ENCODE assay signal across 23 cellular contexts in genomic region chr5:85709728-85710127, GRCh38.
DNase-seq lines count a peak whose midpoint lies in the region; ATAC-seq, FAIRE-seq and TF ChIP-seq lines count a peak whose summit lies in the region.
"Had no signal": no experiment of that assay in that cellular context is flagged by ENCODE, and none has a peak within 500 bp of the region (broad histone marks: within the 10 kb centered on the region; RNA-seq: fewer than 3 reads in every experiment).

No MANE protein-coding gene starts in this region.

- H2BK15ac ChIP-seq in H1 (ENCODE audit: low read length), result no peak overlapping the region

- TF ChIP-seq EP300 in H1 (IDR thresholded peaks at IDR 0.05; ENCODE audit: borderline replicate concordance in 1 of 2, low read depth in 2 of 2, low read length in 2 of 2), result no peak

- no peak overlapping the region for H3K18ac ChIP-seq in H1 (ENCODE audit: extremely low read depth, low read length)

- H3K23ac ChIP-seq in H1 (ENCODE audit: insufficient read length), result no peak overlapping the region

- DNase-seq in NOMO-1 treated with DMSO at 0.1 percent for 48 hours (lab: John Stamatoyannopoulos, UW; ENCODE audit: unreplicated experiment) (peak; percentile 13), NOMO-1 treated with dmso at 0.1 percent for 144 hours (lab: John Stamatoyannopoulos, UW; ENCODE audit: unreplicated experiment) (no peak), SK-N-MC (ENCODE audit: low read depth, low spot score) (peak; percentile 3), H1 (ENCODE audit: low read depth in 1 of 2, low spot score in 2 of 2) (no peak), NCI-H2196 treated with DMSO at 0.1 percent for 48 hours (lab: John Stamatoyannopoulos, UW; ENCODE audit: unreplicated experiment) (no peak)
- DNase-seq: ACHN; AML-193; BE2C; CD4-positive, alpha-beta T cell; CD8-positive, alpha-beta memory T cell; DMS 273 treated with DMSO at 0.1 percent for 48 hours; DMS79; EL; GDM1; GOT3; H7; HCEC 1CT had no signal

- H3K4me1 ChIP-seq in H1 (replicated peaks in 1 of 4; ENCODE audit: control insufficient read depth in 3 of 4, insufficient read depth in 4 of 4, low read length in 3 of 4), result no peaks in the 10 kb centered on the region
- H3K4me1 ChIP-seq: BE2C; BLaER1 treated with 17β-estradiol and CSF1 and Interleukin-3, amounts not matched to agents 10 nM and 100 nM had no signal

- H3K56ac ChIP-seq in H1 (replicated peaks; ENCODE audit: insufficient read length, low read depth, low read length), result no peak overlapping the region

- H3K4ac ChIP-seq in H1 (replicated peaks; ENCODE audit: insufficient read length, low read depth, low read length), result no peak overlapping the region

- no peak overlapping the region for H2BK120ac ChIP-seq in H1 (replicated peaks; ENCODE audit: low read depth, low read length)

- no peak overlapping the region for H4K8ac ChIP-seq in H1 (ENCODE audit: extremely low read depth, insufficient read depth, low read length)

- H3K9me3 ChIP-seq in SK-N-MC (ENCODE audit: low read depth, low read length) (no peaks in the 10 kb centered on the region), H1 (ENCODE audit: insufficient read depth in 2 of 2, low read depth in 1 of 2, low read length in 1 of 2) (no peaks in the 10 kb centered on the region)
- H3K9me3 ChIP-seq: BE2C; BLaER1 treated with 17β-estradiol and CSF1 and Interleukin-3, amounts not matched to agents 10 nM and 100 nM had no signal

- H3K4me3 ChIP-seq in SK-N-MC (no peak overlapping the region), H1 (ENCODE audit: extremely low read depth in 1 of 4, insufficient read depth in 2 of 4, low read depth in 3 of 4, low read length in 4 of 4) (no peak overlapping the region)
- H3K4me3 ChIP-seq: BLaER1 treated with 17β-estradiol and CSF1 and Interleukin-3, amounts not matched to agents 10 nM and 100 nM; GM12878 had no signal

- ATAC-seq in esophagus mucosa, result no peak
- ATAC-seq: GM12878 had no signal

- H4K91ac ChIP-seq in H1 (replicated peaks; ENCODE audit: insufficient read length, low read length), result no peak overlapping the region

- no peaks in the 10 kb centered on the region for H3K79me2 ChIP-seq in H1 (ENCODE audit: control insufficient read depth in 1 of 2, insufficient read depth in 2 of 2, low read length in 2 of 2)

- TF ChIP-seq POLR2A in H1 (IDR thresholded peaks at IDR 0.05; ENCODE audit: control extremely low read depth in 1 of 2, low read depth in 2 of 2, low read length in 2 of 2), result no peak

- POLR2A ChIA-PET in H1 (lab: Charles Lee; ENCODE audit: partially characterized antibody), result no interaction called here

- no peak overlapping the region for H2AK5ac ChIP-seq in H1 (ENCODE audit: low read depth, low read length)

- H2BK5ac ChIP-seq in H1 (ENCODE audit: low read depth, low read length), result no peak overlapping the region

- no peak overlapping the region for H2BK12ac ChIP-seq in H1 (ENCODE audit: low read depth, low read length)

- no peaks in the 10 kb centered on the region for H3K27me3 ChIP-seq in H1 (replicated peaks in 1 of 4; ENCODE audit: control insufficient read depth in 3 of 4, extremely low read depth in 1 of 4, insufficient read depth in 3 of 4, low read length in 3 of 4)
- H3K27me3 ChIP-seq: BE2C; BLaER1 treated with 17β-estradiol and CSF1 and Interleukin-3, amounts not matched to agents 10 nM and 100 nM had no signal

- no peak overlapping the region for H3K27ac ChIP-seq in SK-N-MC
- no peak overlapping the region for H3K27ac ChIP-seq in H1 (ENCODE audit: low read depth, low read length)
- H3K27ac ChIP-seq: 22Rv1; BLaER1 treated with 17β-estradiol and CSF1 and Interleukin-3, amounts not matched to agents 10 nM and 100 nM had no signal

- TF ChIP-seq CTCF in H1 (IDR thresholded peaks at IDR 0.05; ENCODE audit: control extremely low read depth in 1 of 3, insufficient read depth in 1 of 3, low read depth in 1 of 3, low read length in 3 of 3), result no peak

- TF ChIP-seq RAD21 in H1 (IDR thresholded peaks at IDR 0.05 in 1 of 2, conservative IDR thresholded peaks at IDR 0.05 in 1 of 2; ENCODE audit: low read depth in 2 of 2, low read length in 2 of 2), result no peak

- H3K79me1 ChIP-seq in H1 (ENCODE audit: low read depth, low read length), result no peaks in the 10 kb centered on the region

- no peak overlapping the region for H4K5ac ChIP-seq in H1 (ENCODE audit: insufficient read length, low read depth, low read length)

- no peaks in the 10 kb centered on the region for H4K20me1 ChIP-seq in H1 (replicated peaks in 1 of 2; ENCODE audit: control insufficient read depth in 1 of 2, insufficient read depth in 2 of 2, low read length in 2 of 2)
- H4K20me1 ChIP-seq: BLaER1 treated with 17β-estradiol and CSF1 and Interleukin-3, amounts not matched to agents 10 nM and 100 nM had no signal

- FAIRE-seq in H1 (lab: Jason Lieb, UNC), result no peak
- FAIRE-seq: A204.1, D721Med, GM12878 had no signal

- no peak overlapping the region for H3K4me2 ChIP-seq in H1 (ENCODE audit: insufficient read depth in 1 of 2, low read depth in 2 of 2, low read length in 2 of 2)
- H3K4me2 ChIP-seq: BLaER1 treated with 17β-estradiol and CSF1 and Interleukin-3, amounts not matched to agents 10 nM and 100 nM had no signal

- H3K23me2 ChIP-seq in H1 (ENCODE audit: low read depth, low read length), result no peaks in the 10 kb centered on the region; the same call in 1 of the 2 replicates

- CTCF ChIA-PET in H1 (lab: Charles Lee; ENCODE audit: partially characterized antibody), result interaction anchor here (0.6 kb wide), 1 partner anchor 234 kb away, joined by 3 read pairs; no protein-coding TSS in a partner anchor

- WGBS in H1 (ENCODE audit: extremely low coverage in 1 of 2, insufficient coverage in 1 of 2, insufficient read length in 1 of 2, insufficient replicate concordance in 2 of 2, low coverage in 1 of 2, low lambda C conversion rate in 2 of 2, missing lambda C conversion rate in 1 of 2), 2 experiments, result 100% methylated on average over 1 of the region's 1 CpG; no CpG with 5 or more reads in 1 of the 2 experiments

- H3K14ac ChIP-seq in H1 (ENCODE audit: insufficient read length), result no peak overlapping the region

- H2BK20ac ChIP-seq in H1 (ENCODE audit: low read length), result no peak overlapping the region

- H3K36me3 ChIP-seq in SK-N-MC (ENCODE audit: insufficient read depth, low read length) (no peaks in the 10 kb centered on the region), H1 (ENCODE audit: control insufficient read depth in 2 of 4, insufficient read depth in 4 of 4, low read length in 3 of 4) (no peaks in the 10 kb centered on the region)
- H3K36me3 ChIP-seq: BE2C; BLaER1 treated with 17β-estradiol and CSF1 and Interleukin-3, amounts not matched to agents 10 nM and 100 nM had no signal

- H3K9ac ChIP-seq in SK-N-MC (ENCODE audit: insufficient read length), result no peak overlapping the region
- no peak overlapping the region for H3K9ac ChIP-seq in H1 (replicated peaks in 1 of 4; ENCODE audit: extremely low read depth in 1 of 4, low read depth in 3 of 4, low read length in 3 of 4)
- H3K9ac ChIP-seq: BLaER1 treated with 17β-estradiol and CSF1 and Interleukin-3, amounts not matched to agents 10 nM and 100 nM had no signal

- H2AFZ ChIP-seq in H1 (ENCODE audit: low read length), result peak overlapping the region; percentile 57; the same call in 1 of the 2 replicates

TF ChIP-seq in H1, 55 proteins besides CTCF, POLR2A, EP300 and RAD21:
- no peak for TF ChIP-seq MAFK (IDR thresholded peaks at IDR 0.05; ENCODE audit: low read depth, low read length)
- no peak for TF ChIP-seq JUN (IDR thresholded peaks at IDR 0.05; ENCODE audit: low read depth, low read length)
- no peak for TF ChIP-seq SP1 (IDR thresholded peaks at IDR 0.05; ENCODE audit: low read depth, low read length)
- TF ChIP-seq SP4 (IDR thresholded peaks at IDR 0.05; ENCODE audit: low read length), result no peak
- no peak for TF ChIP-seq TCF12 (IDR thresholded peaks at IDR 0.05; ENCODE audit: low read depth, low read length)
- TF ChIP-seq SIRT6 (IDR thresholded peaks at IDR 0.05; ENCODE audit: low read length), result no peak
TF ChIP-seq in H1: peak in this region for 0.

Comparison
In these comparisons a context has a peak if more than half of its experiments do, and no peak if none do; other contexts are left out.
1. DNase-seq: peak in NOMO-1 treated with DMSO at 0.1 percent for 48 hours (single experiment) and SK-N-MC (single experiment); none in NOMO-1 treated with dmso at 0.1 percent for 144 hours (single experiment), H1 (0 of 2) and NCI-H2196 treated with DMSO at 0.1 percent for 48 hours (single experiment).